In genomic region chr13:52845334-52845761, GRCh38 we compare ENCODE assay signal across 10 cellular contexts. TPM values are rescaled to one million over a fixed set of nuclear protein-coding genes. Genes with fewer than 3 reads are reported as not detected.
DNase-seq lines count a peak whose midpoint lies in the region; ATAC-seq and TF ChIP-seq lines count a peak whose summit lies in the region.
"Had no signal": no experiment of that assay in that cellular context is flagged by ENCODE, and none has a peak within 500 bp of the region (broad histone marks: within the 10 kb centered on the region; RNA-seq: fewer than 3 reads in every experiment).

No MANE protein-coding gene starts in this region.

- H3K9me2 ChIP-seq in SK-N-SH = no peaks in the 10 kb centered on the region
- no peaks in the 10 kb centered on the region for H3K9me2 ChIP-seq in Karpas-422 (replicated peaks; ENCODE audit: insufficient read depth, low read length)
- H3K9me2 ChIP-seq in GM23248 (ENCODE audit: insufficient read depth) = no peaks in the 10 kb centered on the region

- H3K9me3 ChIP-seq in SK-N-SH = no peaks in the 10 kb centered on the region
- no peaks in the 10 kb centered on the region for H3K9me3 ChIP-seq in Karpas-422 (ENCODE audit: low read length)
- no peaks in the 10 kb centered on the region for H3K9me3 ChIP-seq in parathyroid adenoma (ENCODE audit: control insufficient read depth, low read length)
- no peaks in the 10 kb centered on the region for H3K9me3 ChIP-seq in GM23248 (ENCODE audit: low read depth)
- H3K9me3 ChIP-seq: HAP-1 had no signal

- H2AFZ ChIP-seq in SK-N-SH (ENCODE audit: low read depth) (no peak overlapping the region), Karpas-422 (ENCODE audit: low read length) (no peak overlapping the region), parathyroid adenoma (peak overlapping the region; percentile 28), GM23248 (no peak overlapping the region)

- TF ChIP-seq RAD21 in SK-N-SH (IDR thresholded peaks at IDR 0.05; ENCODE audit: low read length) = peak; percentile 11; the same call in 1 of the 2 replicates

- no peak; the same call in 1 of the 2 replicates for TF ChIP-seq CTCF in SK-N-SH (IDR thresholded peaks at IDR 0.05)
- TF ChIP-seq CTCF in parathyroid adenoma (IDR thresholded peaks at IDR 0.05) = peak; percentile 23

- H4K20me1 ChIP-seq in SK-N-SH (ENCODE audit: insufficient read depth) (no peaks in the 10 kb centered on the region), Karpas-422 (ENCODE audit: insufficient read depth, low read depth, low read length) (no peaks in the 10 kb centered on the region), GM23248 (ENCODE audit: insufficient read depth) (no peaks in the 10 kb centered on the region)

- no peaks in the 10 kb centered on the region for H3K79me2 ChIP-seq in SK-N-SH (ENCODE audit: insufficient read depth)
- no peaks in the 10 kb centered on the region for H3K79me2 ChIP-seq in Karpas-422 (ENCODE audit: low read length)
- H3K79me2 ChIP-seq in parathyroid adenoma = no peaks in the 10 kb centered on the region
- no peaks in the 10 kb centered on the region for H3K79me2 ChIP-seq in GM23248 (ENCODE audit: insufficient read depth)

- H3K4me3 ChIP-seq in SK-N-SH (ENCODE audit: low read depth in 2 of 2, low read length in 1 of 2) = no peak overlapping the region
- H3K4me3 ChIP-seq in Karpas-422 (ENCODE audit: low read length) = no peak overlapping the region
- H3K4me3 ChIP-seq in parathyroid adenoma (ENCODE audit: low read depth, low read length) = no peak overlapping the region
- H3K4me3 ChIP-seq in GM23248 = no peak overlapping the region

- peaks cover 0 to 25% of the 10 kb centered on the region in 2 experiments; a peak in 1 of 4 replicates for H3K4me1 ChIP-seq in SK-N-SH (ENCODE audit: control insufficient read depth in 1 of 2, insufficient read depth in 2 of 2, low read depth in 1 of 2, low read length in 1 of 2)
- H3K4me1 ChIP-seq in Karpas-422 (ENCODE audit: low read length) = no peaks in the 10 kb centered on the region
- peaks cover 4% of the 10 kb centered on the region for H3K4me1 ChIP-seq in parathyroid adenoma
- H3K4me1 ChIP-seq in GM23248 (ENCODE audit: insufficient read depth) = no peaks in the 10 kb centered on the region
- H3K4me1 ChIP-seq: HAP-1 had no signal

- H3K9ac ChIP-seq in SK-N-SH = no peak overlapping the region
- no peak overlapping the region for H3K9ac ChIP-seq in Karpas-422 (ENCODE audit: low read length)
- no peak overlapping the region for H3K9ac ChIP-seq in parathyroid adenoma
- H3K9ac ChIP-seq in GM23248 = no peak overlapping the region

- WGBS in SK-N-SH (ENCODE audit: low lambda C conversion rate) = 58% methylated on average over 15 of the region's 16 CpGs
- WGBS in GM23248 (ENCODE audit: low coverage in 1 of 2, low lambda C conversion rate in 2 of 2, missing lambda C conversion rate in 2 of 2), 2 experiments = 39 to 40% methylated on average over 15 to 16 of the region's 16 CpGs

- no peak overlapping the region for H3K4me2 ChIP-seq in SK-N-SH
- no peak overlapping the region for H3K4me2 ChIP-seq in Karpas-422 (ENCODE audit: low read depth, low read length, poor library complexity, severe bottlenecking)
- no peak overlapping the region for H3K4me2 ChIP-seq in parathyroid adenoma (ENCODE audit: low read length)
- no peak overlapping the region for H3K4me2 ChIP-seq in GM23248 (ENCODE audit: unreplicated experiment)

- no peaks in the 10 kb centered on the region for H3F3A ChIP-seq in SK-N-SH (replicated peaks; ENCODE audit: insufficient read depth)
- no peaks in the 10 kb centered on the region for H3F3A ChIP-seq in GM23248 (ENCODE audit: insufficient read depth)

- H3K36me3 ChIP-seq in SK-N-SH (replicated peaks in 1 of 2; ENCODE audit: control insufficient read depth in 1 of 2, insufficient read depth in 2 of 2, low read length in 1 of 2) (no peaks in the 10 kb centered on the region), Karpas-422 (ENCODE audit: insufficient read depth, low read length) (no peaks in the 10 kb centered on the region), parathyroid adenoma (ENCODE audit: control insufficient read depth, insufficient read depth, low read length) (no peaks in the 10 kb centered on the region), GM23248 (ENCODE audit: low read depth) (no peaks in the 10 kb centered on the region)
- H3K36me3 ChIP-seq: HAP-1 had no signal

- no peak overlapping the region for H3K27ac ChIP-seq in SK-N-SH (ENCODE audit: low read depth in 2 of 2, low read length in 1 of 2)
- H3K27ac ChIP-seq in Karpas-422 (ENCODE audit: low read length) = no peak overlapping the region
- no peak overlapping the region for H3K27ac ChIP-seq in parathyroid adenoma
- no peak overlapping the region for H3K27ac ChIP-seq in GM23248

- in situ Hi-C loops in GM23248 (cut with MboI) = no loop called here

- ATAC-seq in SK-N-SH treated with all-trans-retinoic acid at 6 μM for 48 hours (no peak), GM21423 (IDR thresholded peaks at IDR 0.05; ENCODE audit: unreplicated experiment) (no peak)

- CTCF ChIA-PET in SK-N-SH (lab: Yijun Ruan, JAX) = interaction anchor here (0.9 to 11.3 kb wide), 30 partner anchors 10 to 330 kb away, joined by 3 to 124 read pairs (median 6); partner anchors contain the start of gene SUGT1

- H3K27me3 ChIP-seq in SK-N-SH (ENCODE audit: insufficient read depth) (peaks cover 40% of the 10 kb centered on the region), Karpas-422 (ENCODE audit: low read length) (no peaks in the 10 kb centered on the region), parathyroid adenoma (ENCODE audit: control insufficient read depth, insufficient read depth, low read length) (peaks cover 3% of the 10 kb centered on the region), GM23248 (replicated peaks; ENCODE audit: insufficient read depth) (peaks cover 39% of the 10 kb centered on the region)

- POLR2A ChIA-PET in SK-N-SH (lab: Yijun Ruan, JAX) = interaction anchor here (2.4 kb wide), 1 partner anchor 193 kb away, joined by 10 read pairs; the partner anchor contains the start of gene SUGT1

- no peak for TF ChIP-seq EP300 in SK-N-SH (IDR thresholded peaks at IDR 0.05; ENCODE audit: borderline replicate concordance in 1 of 2, low read depth in 1 of 2, low read length in 1 of 2)

- DNase-seq in SK-N-SH (peak; percentile 50), Karpas-422 (peak; percentile 29), ecto neural progenitor cell (ENCODE audit: low spot score) (peak; percentile 69), GM23248 (no peak)
- DNase-seq in stimulated activated naive CD4-positive, alpha-beta T cell (lab: John Stamatoyannopoulos, UW) = no peak

TF ChIP-seq in SK-N-SH, 30 proteins besides CTCF, POLR2A, EP300 and RAD21 (continues in another document):
- TF ChIP-seq TCF12 (IDR thresholded peaks at IDR 0.05) (no peak), RCOR1 (IDR thresholded peaks at IDR 0.05; ENCODE audit: low read length) (no peak), SMC3 (IDR thresholded peaks at IDR 0.05; ENCODE audit: low read depth, low read length) (no peak), ELF1 (IDR thresholded peaks at IDR 0.05) (no peak), GATA2 (CRISPR knock-in tag; IDR thresholded peaks at IDR 0.05) (no peak), IRF3 (IDR thresholded peaks at IDR 0.05; ENCODE audit: low read depth, low read length) (no peak), GABPA (IDR thresholded peaks at IDR 0.05; ENCODE audit: low read depth) (no peak), NRF1 (IDR thresholded peaks at IDR 0.05; ENCODE audit: low read depth, low read length) (no peak)

TF ChIP-seq in SK-N-SH treated with all-trans-retinoic acid at 6 μM for 48 hours, 23 proteins besides CTCF, POLR2A, EP300 and RAD21:
- TF ChIP-seq ZNF70 (CRISPR knock-in tag; IDR thresholded peaks at IDR 0.05) (no peak), GLIS3 (CRISPR knock-in tag; IDR thresholded peaks at IDR 0.05) (no peak), TCF4 (CRISPR knock-in tag; IDR thresholded peaks at IDR 0.05; ENCODE audit: borderline replicate concordance) (no peak), ZNF565 (CRISPR knock-in tag; conservative IDR thresholded peaks at IDR 0.05; ENCODE audit: low read depth) (no peak), TOX (CRISPR knock-in tag; IDR thresholded peaks at IDR 0.05; ENCODE audit: borderline replicate concordance) (no peak), PPARA (CRISPR knock-in tag; IDR thresholded peaks at IDR 0.05; ENCODE audit: borderline replicate concordance) (no peak)

RNA-seq across cellular contexts. Expression of gene PCDH8, which starts 3.1 kb away (rescaled TPM):
- polyA plus RNA-seq in SK-N-SH (2012; rRNA removed) (not detected in 2 replicates), GM23248 (2016; fragmentation: Nextera tagmentation; extraction: Ambion mirVana) (not detected in 2 replicates)
- polyA plus RNA-seq in SK-N-SH (2012; cell fraction: cytosol; rRNA removed) = under 0.01 TPM in 1 of 2 replicates, not detected in the other
- polyA plus RNA-seq in SK-N-SH (2012; cell fraction: nucleus; rRNA removed) = 0.07 TPM in 1 of 2 replicates, not detected in the other
- total RNA-seq in Karpas-422 (2014; rRNA removed; shearing (Covaris generic); ENCODE audit: low replicate concordance) = not detected in 2 replicates
- total RNA-seq in GM23248 (2014; rRNA removed; shearing (Covaris generic)) = not detected in 2 replicates
- total RNA-seq: naive thymus-derived CD4-positive, alpha-beta T cell had no signal
- polyA plus RNA-seq: naive thymus-derived CD4-positive, alpha-beta T cell had no signal

Comparison
In these comparisons a context has a peak if more than half of its experiments do, and no peak if none do; other contexts are left out.
1. DNase-seq: peak in SK-N-SH (single experiment), Karpas-422 (single experiment) and ecto neural progenitor cell (single experiment); none in GM23248 (single experiment) and stimulated activated naive CD4-positive, alpha-beta T cell (0 of 6).